Comparison of ENCODE assay signal across 7 cellular contexts in genomic region chr16:57795431-57795878, GRCh38. TPM values are rescaled to one million over a fixed set of nuclear protein-coding genes. Genes with fewer than 3 reads are reported as not detected.
DNase-seq lines count a peak whose midpoint lies in the region; ATAC-seq, FAIRE-seq and TF ChIP-seq lines count a peak whose summit lies in the region.

No MANE protein-coding gene starts in this region.

- H3K4me1 ChIP-seq in DOHH2 (ENCODE audit: control insufficient read depth, low read length) (0 out of 2 replicates have a peak, but pooled peaks cover 2% of the 10 kb centered on the region), adrenal gland (replicated peaks in 1 of 2) (peaks cover 17 to 40% of the 10 kb centered on the region in 2 donors), keratinocyte (ENCODE audit: control insufficient read depth, extremely low read depth, insufficient read depth, low read length) (peaks cover 37% of the 10 kb centered on the region), upper lobe of left lung (peaks cover 28 to 40% (median 32%) of the 10 kb centered on the region in 4 donors)

- peaks cover 16% of the 10 kb centered on the region for H3K27me3 ChIP-seq in DOHH2 (ENCODE audit: control insufficient read depth, low read length)
- no peaks in the 10 kb centered on the region for H3K27me3 ChIP-seq in adrenal gland
- no peaks in the 10 kb centered on the region for H3K27me3 ChIP-seq in keratinocyte (ENCODE audit: control insufficient read depth, extremely low read depth, insufficient read depth, low read length)
- no peaks in the 10 kb centered on the region for H3K27me3 ChIP-seq in upper lobe of left lung

- CTCF ChIA-PET in HEK293T (lab: Yijun Ruan, JAX), result interaction anchor here (0.7 to 1.7 kb wide), 5 partner anchors 19 to 46 kb away, joined by 3 to 5 read pairs (median 3); no protein-coding TSS in a partner anchor

- H3K9me2 ChIP-seq in DOHH2 (replicated peaks; ENCODE audit: control insufficient read depth, low read length), result no peaks in the 10 kb centered on the region

- intact Hi-C loops in adrenal gland (cut with DNase I), result loop anchor here in 1 of 2 donors (10.0 kb wide), 1 partner anchor 59 kb away; no protein-coding TSS in a partner anchor

- peak; percentile 56 for TF ChIP-seq CTCF in DOHH2 (IDR thresholded peaks at IDR 0.05; ENCODE audit: low read depth, low read length, poor library complexity, severe bottlenecking)
- peak in 5 of 6 experiments; percentile 8 to 46 (median 38) for TF ChIP-seq CTCF in adrenal gland (IDR thresholded peaks at IDR 0.05)
- TF ChIP-seq CTCF in keratinocyte (optimal IDR thresholded peaks at IDR 0.05 in 1 of 3, IDR thresholded peaks at IDR 0.05 in 1 of 3, conservative IDR thresholded peaks at IDR 0.05 in 1 of 3; ENCODE audit: extremely low read depth in 1 of 3, insufficient read depth in 2 of 3, low read length in 3 of 3), result peak; percentile 58 to 75 (median 69)
- TF ChIP-seq CTCF in upper lobe of left lung (IDR thresholded peaks at IDR 0.05), result peak in 5 of 6 experiments; percentile 32 to 68 (median 55)

- H3K36me3 ChIP-seq in DOHH2 (ENCODE audit: control insufficient read depth, low read length) (no peaks in the 10 kb centered on the region), adrenal gland (replicated peaks in 1 of 2) (peaks cover 0 to 37% of the 10 kb centered on the region in 2 donors), keratinocyte (ENCODE audit: control insufficient read depth in 2 of 2, extremely low read depth in 1 of 2, insufficient read depth in 2 of 2, low read length in 2 of 2) (peaks cover 14 to 22% of the 10 kb centered on the region in 2 experiments), upper lobe of left lung (peaks cover 0 to 65% (median 12%) of the 10 kb centered on the region in 4 donors)

- no peak overlapping the region for H2AFZ ChIP-seq in keratinocyte (ENCODE audit: control insufficient read depth, low read length)

- H3K27ac ChIP-seq in DOHH2 (ENCODE audit: low read depth, low read length), result no peak overlapping the region
- no peak overlapping the region for H3K27ac ChIP-seq in adrenal gland
- H3K27ac ChIP-seq in keratinocyte (ENCODE audit: control insufficient read depth, insufficient read depth, low read length), result no peak overlapping the region
- peak overlapping the region in 1 of 4 donors; percentile 31 for H3K27ac ChIP-seq in upper lobe of left lung

- H3K9me3 ChIP-seq in DOHH2 (ENCODE audit: control insufficient read depth, insufficient read depth, low read length), result no peaks in the 10 kb centered on the region
- no peaks in the 10 kb centered on the region for H3K9me3 ChIP-seq in adrenal gland (replicated peaks in 1 of 3)
- H3K9me3 ChIP-seq in keratinocyte (ENCODE audit: control insufficient read depth, low read depth, low read length), result no peaks in the 10 kb centered on the region
- H3K9me3 ChIP-seq in upper lobe of left lung, result no peaks in the 10 kb centered on the region

- no peak overlapping the region for H3K9ac ChIP-seq in keratinocyte (ENCODE audit: control insufficient read depth, extremely low read depth, insufficient read depth, low read length)

- no peak for TF ChIP-seq POLR2A in adrenal gland (IDR thresholded peaks at IDR 0.05)
- no peak for TF ChIP-seq POLR2A in upper lobe of left lung (IDR thresholded peaks at IDR 0.05)

- ATAC-seq in upper lobe of left lung (ENCODE audit: low FRiP score in 2 of 2) (peak in 1 of 2 donors; percentile 11), HG03139 (IDR thresholded peaks at IDR 0.05; ENCODE audit: unreplicated experiment) (no peak)

- H4K20me1 ChIP-seq in DOHH2 (ENCODE audit: control insufficient read depth, insufficient read depth, low read depth, low read length) (no peaks in the 10 kb centered on the region), keratinocyte (ENCODE audit: control insufficient read depth, extremely low read depth, insufficient read depth, low read length) (no peaks in the 10 kb centered on the region)

- H3F3A ChIP-seq in DOHH2 (ENCODE audit: control insufficient read depth, insufficient read depth), result no peaks in the 10 kb centered on the region

- no peak overlapping the region for H3K4me3 ChIP-seq in DOHH2 (ENCODE audit: low read length)
- H3K4me3 ChIP-seq in adrenal gland, result no peak overlapping the region
- no peak overlapping the region for H3K4me3 ChIP-seq in keratinocyte (ENCODE audit: control insufficient read depth in 2 of 3, extremely low read depth in 1 of 3, insufficient read depth in 2 of 3, low read depth in 1 of 3, low read length in 3 of 3)
- H3K4me3 ChIP-seq in upper lobe of left lung, result no peak overlapping the region

- FAIRE-seq in keratinocyte (lab: Jason Lieb, UNC), result no peak

- DNase-seq in HEK293T (ENCODE audit: extremely low spot score), result peak; percentile 66
- DNase-seq in NCI-H82 (lab: John Stamatoyannopoulos, UW), result peak; percentile 85
- DNase-seq in adrenal gland, result peak in 5 of 7 donors; percentile 50 to 79 (median 54)
- DNase-seq in keratinocyte (ENCODE audit: low read depth, low spot score), result no peak
- DNase-seq in upper lobe of left lung, result peak in 1 of 2 donors; percentile 73

- no peaks in the 10 kb centered on the region for H3K79me2 ChIP-seq in DOHH2 (ENCODE audit: control insufficient read depth, low read length)
- H3K79me2 ChIP-seq in keratinocyte (ENCODE audit: control insufficient read depth, insufficient read depth, low read length), result peaks cover 39% of the 10 kb centered on the region

- TF ChIP-seq EP300 in upper lobe of left lung (IDR thresholded peaks at IDR 0.05), result no peak

- WGBS in adrenal gland, 4 donors, result 56 to 68% (median 64%) methylated on average over 9 of the region's 9 CpGs
- WGBS in upper lobe of left lung, 2 donors, result 46 to 48% methylated on average over 8 to 9 of the region's 9 CpGs

- dilution Hi-C loops in keratinocyte (cut with MboI; ENCODE audit: extremely low pct_ligation_motif_present, low sequenced_read_pairs), result no loop called here

- H3K9me1 ChIP-seq in keratinocyte (ENCODE audit: control insufficient read depth, extremely low read depth, insufficient read depth, low read length), result no peaks in the 10 kb centered on the region

- POLR2A ChIA-PET in HEK293T (lab: Yijun Ruan, JAX), result no interaction called here

- no peak overlapping the region for H3K4me2 ChIP-seq in DOHH2 (ENCODE audit: low read length)
- peak overlapping the region; percentile 41 for H3K4me2 ChIP-seq in keratinocyte (ENCODE audit: control insufficient read depth, extremely low read depth, insufficient read depth, low read depth, low read length)

TF ChIP-seq in HEK293T, 16 proteins besides CTCF, POLR2A, EP300 and RAD21:
- no peak for TF ChIP-seq ARNT (IDR thresholded peaks at IDR 0.05)
- no peak for TF ChIP-seq FOXA1 (IDR thresholded peaks at IDR 0.05)
- TF ChIP-seq HDGF (IDR thresholded peaks at IDR 0.05; ENCODE audit: borderline replicate concordance), result 0 out of 2 replicates have a peak, but pooled peaks have one; percentile 29
- TF ChIP-seq ZNF384 (IDR thresholded peaks at IDR 0.05), result peak; percentile 55; the same call in 1 of the 2 replicates
- no peak for TF ChIP-seq BHLHE40 (IDR thresholded peaks at IDR 0.05; ENCODE audit: borderline replicate concordance)

RNA-seq across cellular contexts. Expression of gene KIFC3, which starts 6.8 kb away (rescaled TPM):
- total RNA-seq in adrenal gland (100 to 1,000 TPM in 1 of 8 donors, 10 to 100 TPM in 7; 38.0 to 100 (median 60.0) TPM), upper lobe of left lung (100 to 1,000 TPM in 4 of 6 donors, 10 to 100 TPM in 2; 82.6 to 340 (median 110) TPM)
- polyA plus RNA-seq in adrenal gland (100 to 1,000 TPM in 1 of 3 donors, 10 to 100 TPM in 2; 15.5 to 130 (median 71.7) TPM), keratinocyte (22.7 to 32.8 TPM (median 27.9 TPM) in 3 replicates)
- 33.9 TPM for polyA plus RNA-seq in keratinocyte (2011; ENCODE audit: low read depth)
- 12.9 and 27.8 TPM in 2 replicates for polyA plus RNA-seq in keratinocyte (2011; cell fraction: cytosol; rRNA removed)
- 49.8 and 69.5 TPM in 2 replicates for polyA plus RNA-seq in keratinocyte (2011; cell fraction: nucleus; rRNA removed)
- polyA plus RNA-seq in keratinocyte (2012; ENCODE audit: low replicate concordance), result 37.9 and 40.1 TPM in 2 replicates
- polyA minus RNA-seq in keratinocyte, result 31.2 to 72.9 TPM (median 41.7 TPM) in 3 replicates
- polyA minus RNA-seq in keratinocyte (2011; cell fraction: cytosol; rRNA and poly(A)+ RNA removed), result 48.5 TPM
- 48.5 and 49.4 TPM in 2 replicates for polyA minus RNA-seq in keratinocyte (2011; cell fraction: nucleus; rRNA and poly(A)+ RNA removed)

RNA-seq across cellular contexts. Expression of gene KATNB1, which starts 59.9 kb away (rescaled TPM):
- total RNA-seq in adrenal gland (10 to 100 TPM; 17.9 to 85.6 (median 22.2) TPM), upper lobe of left lung (10 to 100 TPM; 19.6 to 26.6 (median 21.5) TPM)
- polyA plus RNA-seq in adrenal gland (10 to 100 TPM; 12.9 to 19.9 (median 19.1) TPM), keratinocyte (18.9 to 21.8 TPM (median 20.6 TPM) in 3 replicates)
- polyA plus RNA-seq in keratinocyte (2011; ENCODE audit: low read depth), result 28.6 TPM
- polyA plus RNA-seq in keratinocyte (2011; cell fraction: cytosol; rRNA removed), result 12.2 and 26.1 TPM in 2 replicates
- 28.5 and 40.1 TPM in 2 replicates for polyA plus RNA-seq in keratinocyte (2011; cell fraction: nucleus; rRNA removed)
- 17.8 and 21.1 TPM in 2 replicates for polyA plus RNA-seq in keratinocyte (2012; ENCODE audit: low replicate concordance)
- 17.5 to 38.7 TPM (median 26.3 TPM) in 3 replicates for polyA minus RNA-seq in keratinocyte
- 29.4 TPM for polyA minus RNA-seq in keratinocyte (2011; cell fraction: cytosol; rRNA and poly(A)+ RNA removed)
- polyA minus RNA-seq in keratinocyte (2011; cell fraction: nucleus; rRNA and poly(A)+ RNA removed), result 16.4 and 22.3 TPM in 2 replicates
